1 cellular context compared by ENCODE assay signal in the genomic region with DNA sequence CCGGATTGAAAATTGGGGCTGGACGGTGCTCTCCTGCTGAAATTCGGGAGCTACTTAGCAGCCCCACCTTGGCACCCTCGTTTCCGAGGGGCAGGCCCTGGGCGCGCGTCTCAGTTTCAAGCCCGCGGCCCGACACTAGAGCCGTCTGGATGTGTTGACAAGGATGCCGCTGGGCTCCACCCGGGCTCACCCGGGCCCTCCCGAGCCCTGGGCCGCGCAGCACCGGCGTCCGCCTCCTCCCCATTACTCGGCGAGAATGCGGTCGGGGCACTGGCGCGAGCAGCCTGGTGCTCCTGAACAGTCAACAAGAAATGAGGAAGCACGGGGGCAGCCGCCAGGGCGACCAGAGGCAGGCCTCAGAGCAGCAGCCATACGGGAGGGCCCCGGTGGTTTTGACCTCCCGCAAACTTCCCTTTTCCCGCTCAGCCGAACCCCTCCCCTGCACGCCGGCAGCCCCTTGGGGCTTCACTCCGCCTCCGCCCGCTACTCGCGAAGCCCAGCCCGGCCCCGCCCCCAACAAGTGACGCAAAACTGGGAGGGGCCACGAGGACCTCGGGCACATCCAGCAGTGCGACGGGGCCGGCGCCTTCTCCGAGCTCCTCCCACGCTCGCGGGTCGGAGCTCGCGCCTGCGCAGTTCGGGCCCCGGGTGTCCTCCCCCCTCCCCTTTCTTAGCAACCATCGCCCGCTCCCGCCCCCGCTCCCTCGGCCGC.
TF ChIP-seq lines count a peak whose summit lies in the region.

No MANE protein-coding gene starts in this region.

TF ChIP-seq in HepG2, 621 proteins besides CTCF, POLR2A, EP300 and RAD21 (continued from another document and continues in another):
- TF ChIP-seq, protein P1, sequence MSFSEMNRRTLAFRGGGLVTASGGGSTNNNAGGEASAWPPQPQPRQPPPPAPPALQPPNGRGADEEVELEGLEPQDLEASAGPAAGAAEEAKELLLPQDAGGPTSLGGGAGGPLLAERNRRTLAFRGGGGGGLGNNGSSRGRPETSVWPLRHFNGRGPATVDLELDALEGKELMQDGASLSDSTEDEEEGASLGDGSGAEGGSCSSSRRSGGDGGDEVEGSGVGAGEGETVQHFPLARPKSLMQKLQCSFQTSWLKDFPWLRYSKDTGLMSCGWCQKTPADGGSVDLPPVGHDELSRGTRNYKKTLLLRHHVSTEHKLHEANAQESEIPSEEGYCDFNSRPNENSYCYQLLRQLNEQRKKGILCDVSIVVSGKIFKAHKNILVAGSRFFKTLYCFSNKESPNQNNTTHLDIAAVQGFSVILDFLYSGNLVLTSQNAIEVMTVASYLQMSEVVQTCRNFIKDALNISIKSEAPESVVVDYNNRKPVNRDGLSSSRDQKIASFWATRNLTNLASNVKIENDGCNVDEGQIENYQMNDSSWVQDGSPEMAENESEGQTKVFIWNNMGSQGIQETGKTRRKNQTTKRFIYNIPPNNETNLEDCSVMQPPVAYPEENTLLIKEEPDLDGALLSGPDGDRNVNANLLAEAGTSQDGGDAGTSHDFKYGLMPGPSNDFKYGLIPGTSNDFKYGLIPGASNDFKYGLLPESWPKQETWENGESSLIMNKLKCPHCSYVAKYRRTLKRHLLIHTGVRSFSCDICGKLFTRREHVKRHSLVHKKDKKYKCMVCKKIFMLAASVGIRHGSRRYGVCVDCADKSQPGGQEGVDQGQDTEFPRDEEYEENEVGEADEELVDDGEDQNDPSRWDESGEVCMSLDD (CRISPR knock-in tag; IDR thresholded peaks at IDR 0.05; ENCODE audit: borderline replicate concordance): no peak
- TF ChIP-seq ZNF484 (CRISPR knock-in tag; IDR thresholded peaks at IDR 0.05; ENCODE audit: borderline replicate concordance, low read depth) (no peak), GTF2F1 (IDR thresholded peaks at IDR 0.05; ENCODE audit: low read length) (no peak), GPN1 (CRISPR knock-in tag; IDR thresholded peaks at IDR 0.05; ENCODE audit: borderline replicate concordance) (no peak), ZNF564 (CRISPR knock-in tag; IDR thresholded peaks at IDR 0.05) (peak; percentile 79; the same call in 1 of the 2 replicates), ZNF660 (CRISPR knock-in tag; IDR thresholded peaks at IDR 0.05; ENCODE audit: borderline replicate concordance, low read depth) (no peak), ZNF256 (CRISPR knock-in tag; conservative IDR thresholded peaks at IDR 0.05) (0 out of 2 replicates have a peak, but pooled peaks have one; percentile 44), ZFP37 (CRISPR knock-in tag; IDR thresholded peaks at IDR 0.05; ENCODE audit: borderline replicate concordance) (0 out of 2 replicates have a peak, but pooled peaks have one; percentile 36), ZNF383 (CRISPR knock-in tag; IDR thresholded peaks at IDR 0.05; ENCODE audit: borderline replicate concordance) (0 out of 2 replicates have a peak, but pooled peaks have one; percentile 37), ASH2L (IDR thresholded peaks at IDR 0.05; ENCODE audit: insufficient read length, low read depth, low read length) (peak; percentile 77), CENPX (CRISPR knock-in tag; IDR thresholded peaks at IDR 0.05) (no peak), ZNF883 (CRISPR knock-in tag; IDR thresholded peaks at IDR 0.05; ENCODE audit: not compliant biosample characterization) (no peak), NFKB2 (CRISPR knock-in tag; IDR thresholded peaks at IDR 0.05; ENCODE audit: borderline replicate concordance) (peak; percentile 94; the same call in 1 of the 2 replicates), ZNF235 (CRISPR knock-in tag; IDR thresholded peaks at IDR 0.05; ENCODE audit: borderline replicate concordance) (no peak), MED1 (CRISPR knock-in tag; IDR thresholded peaks at IDR 0.05) (peak; percentile 67; the same call in 1 of the 2 replicates), ZNF615 (CRISPR knock-in tag; IDR thresholded peaks at IDR 0.05; ENCODE audit: borderline replicate concordance) (peak; percentile 25; the same call in 1 of the 2 replicates), KLF16 (CRISPR knock-in tag; IDR thresholded peaks at IDR 0.05) (peak in 1 of 2 experiments; percentile 97; a peak in 2 of 4 replicates), ZNF343 (CRISPR knock-in tag; IDR thresholded peaks at IDR 0.05) (no peak; the same call in 1 of the 2 replicates), KDM6A (CRISPR knock-in tag; IDR thresholded peaks at IDR 0.05; ENCODE audit: low read depth) (no peak), YY1 (IDR thresholded peaks at IDR 0.05; ENCODE audit: insufficient read depth, insufficient replicate concordance, low read depth, low read length) (peak; percentile 61), ARNT (IDR thresholded peaks at IDR 0.05) (no peak), ZNF790 (CRISPR knock-in tag; IDR thresholded peaks at IDR 0.05; ENCODE audit: borderline replicate concordance) (no peak; the same call in 1 of the 2 replicates), BRD4 (CRISPR knock-in tag; IDR thresholded peaks at IDR 0.05) (peak; percentile 9; the same call in 1 of the 2 replicates), EEA1 (CRISPR knock-in tag; IDR thresholded peaks at IDR 0.05; ENCODE audit: borderline replicate concordance) (peak; percentile 70; the same call in 1 of the 2 replicates), FOXA3 (CRISPR knock-in tag; IDR thresholded peaks at IDR 0.05) (peak; percentile 65), RBFOX2 (IDR thresholded peaks at IDR 0.05; ENCODE audit: low read depth, low read length) (peak; percentile 94)
- TF ChIP-seq, protein P2, sequence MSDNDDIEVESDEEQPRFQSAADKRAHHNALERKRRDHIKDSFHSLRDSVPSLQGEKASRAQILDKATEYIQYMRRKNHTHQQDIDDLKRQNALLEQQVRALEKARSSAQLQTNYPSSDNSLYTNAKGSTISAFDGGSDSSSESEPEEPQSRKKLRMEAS (IDR thresholded peaks at IDR 0.05): peak; percentile 83
- TF ChIP-seq, protein P3, sequence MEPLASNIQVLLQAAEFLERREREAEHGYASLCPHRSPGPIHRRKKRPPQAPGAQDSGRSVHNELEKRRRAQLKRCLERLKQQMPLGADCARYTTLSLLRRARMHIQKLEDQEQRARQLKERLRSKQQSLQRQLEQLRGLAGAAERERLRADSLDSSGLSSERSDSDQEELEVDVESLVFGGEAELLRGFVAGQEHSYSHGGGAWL (CRISPR knock-in tag; IDR thresholded peaks at IDR 0.05): peak; percentile 73
- TF ChIP-seq, protein P4, sequence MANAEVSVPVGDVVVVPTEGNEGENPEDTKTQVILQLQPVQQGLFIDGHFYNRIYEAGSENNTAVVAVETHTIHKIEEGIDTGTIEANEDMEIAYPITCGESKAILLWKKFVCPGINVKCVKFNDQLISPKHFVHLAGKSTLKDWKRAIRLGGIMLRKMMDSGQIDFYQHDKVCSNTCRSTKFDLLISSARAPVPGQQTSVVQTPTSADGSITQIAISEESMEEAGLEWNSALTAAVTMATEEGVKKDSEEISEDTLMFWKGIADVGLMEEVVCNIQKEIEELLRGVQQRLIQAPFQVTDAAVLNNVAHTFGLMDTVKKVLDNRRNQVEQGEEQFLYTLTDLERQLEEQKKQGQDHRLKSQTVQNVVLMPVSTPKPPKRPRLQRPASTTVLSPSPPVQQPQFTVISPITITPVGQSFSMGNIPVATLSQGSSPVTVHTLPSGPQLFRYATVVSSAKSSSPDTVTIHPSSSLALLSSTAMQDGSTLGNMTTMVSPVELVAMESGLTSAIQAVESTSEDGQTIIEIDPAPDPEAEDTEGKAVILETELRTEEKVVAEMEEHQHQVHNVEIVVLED (CRISPR knock-in tag; IDR thresholded peaks at IDR 0.05; ENCODE audit: borderline replicate concordance): peak; percentile 28; the same call in 1 of the 2 replicates
- TF ChIP-seq, protein P5, sequence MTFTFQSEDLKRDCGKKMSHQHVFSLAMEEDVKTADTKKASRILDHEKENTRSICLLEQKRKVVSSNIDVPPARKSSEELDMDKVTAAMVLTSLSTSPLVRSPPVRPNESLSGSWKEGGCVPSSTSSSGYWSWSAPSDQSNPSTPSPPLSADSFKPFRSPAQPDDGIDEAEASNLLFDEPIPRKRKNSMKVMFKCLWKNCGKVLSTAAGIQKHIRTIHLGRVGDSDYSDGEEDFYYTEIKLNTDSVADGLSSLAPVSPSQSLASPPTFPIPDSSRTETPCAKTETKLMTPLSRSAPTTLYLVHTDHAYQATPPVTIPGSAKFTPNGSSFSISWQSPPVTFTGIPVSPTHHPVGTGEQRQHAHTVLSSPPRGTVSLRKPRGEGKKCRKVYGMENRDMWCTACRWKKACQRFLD (CRISPR knock-in tag; IDR thresholded peaks at IDR 0.05; ENCODE audit: borderline replicate concordance): peak; percentile 88
- TF ChIP-seq, protein P6, sequence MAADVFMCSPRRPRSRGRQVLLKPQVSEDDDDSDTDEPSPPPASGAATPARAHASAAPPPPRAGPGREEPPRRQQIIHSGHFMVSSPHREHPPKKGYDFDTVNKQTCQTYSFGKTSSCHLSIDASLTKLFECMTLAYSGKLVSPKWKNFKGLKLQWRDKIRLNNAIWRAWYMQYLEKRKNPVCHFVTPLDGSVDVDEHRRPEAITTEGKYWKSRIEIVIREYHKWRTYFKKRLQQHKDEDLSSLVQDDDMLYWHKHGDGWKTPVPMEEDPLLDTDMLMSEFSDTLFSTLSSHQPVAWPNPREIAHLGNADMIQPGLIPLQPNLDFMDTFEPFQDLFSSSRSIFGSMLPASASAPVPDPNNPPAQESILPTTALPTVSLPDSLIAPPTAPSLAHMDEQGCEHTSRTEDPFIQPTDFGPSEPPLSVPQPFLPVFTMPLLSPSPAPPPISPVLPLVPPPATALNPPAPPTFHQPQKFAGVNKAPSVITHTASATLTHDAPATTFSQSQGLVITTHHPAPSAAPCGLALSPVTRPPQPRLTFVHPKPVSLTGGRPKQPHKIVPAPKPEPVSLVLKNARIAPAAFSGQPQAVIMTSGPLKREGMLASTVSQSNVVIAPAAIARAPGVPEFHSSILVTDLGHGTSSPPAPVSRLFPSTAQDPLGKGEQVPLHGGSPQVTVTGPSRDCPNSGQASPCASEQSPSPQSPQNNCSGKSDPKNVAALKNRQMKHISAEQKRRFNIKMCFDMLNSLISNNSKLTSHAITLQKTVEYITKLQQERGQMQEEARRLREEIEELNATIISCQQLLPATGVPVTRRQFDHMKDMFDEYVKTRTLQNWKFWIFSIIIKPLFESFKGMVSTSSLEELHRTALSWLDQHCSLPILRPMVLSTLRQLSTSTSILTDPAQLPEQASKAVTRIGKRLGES (CRISPR knock-in tag; IDR thresholded peaks at IDR 0.05; ENCODE audit: borderline replicate concordance): no peak
- TF ChIP-seq, protein P7, sequence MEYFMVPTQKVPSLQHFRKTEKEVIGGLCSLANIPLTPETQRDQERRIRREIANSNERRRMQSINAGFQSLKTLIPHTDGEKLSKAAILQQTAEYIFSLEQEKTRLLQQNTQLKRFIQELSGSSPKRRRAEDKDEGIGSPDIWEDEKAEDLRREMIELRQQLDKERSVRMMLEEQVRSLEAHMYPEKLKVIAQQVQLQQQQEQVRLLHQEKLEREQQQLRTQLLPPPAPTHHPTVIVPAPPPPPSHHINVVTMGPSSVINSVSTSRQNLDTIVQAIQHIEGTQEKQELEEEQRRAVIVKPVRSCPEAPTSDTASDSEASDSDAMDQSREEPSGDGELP (IDR thresholded peaks at IDR 0.05; ENCODE audit: borderline replicate concordance, low read depth): peak; percentile 46; the same call in 1 of the 2 replicates
- TF ChIP-seq, protein P8, sequence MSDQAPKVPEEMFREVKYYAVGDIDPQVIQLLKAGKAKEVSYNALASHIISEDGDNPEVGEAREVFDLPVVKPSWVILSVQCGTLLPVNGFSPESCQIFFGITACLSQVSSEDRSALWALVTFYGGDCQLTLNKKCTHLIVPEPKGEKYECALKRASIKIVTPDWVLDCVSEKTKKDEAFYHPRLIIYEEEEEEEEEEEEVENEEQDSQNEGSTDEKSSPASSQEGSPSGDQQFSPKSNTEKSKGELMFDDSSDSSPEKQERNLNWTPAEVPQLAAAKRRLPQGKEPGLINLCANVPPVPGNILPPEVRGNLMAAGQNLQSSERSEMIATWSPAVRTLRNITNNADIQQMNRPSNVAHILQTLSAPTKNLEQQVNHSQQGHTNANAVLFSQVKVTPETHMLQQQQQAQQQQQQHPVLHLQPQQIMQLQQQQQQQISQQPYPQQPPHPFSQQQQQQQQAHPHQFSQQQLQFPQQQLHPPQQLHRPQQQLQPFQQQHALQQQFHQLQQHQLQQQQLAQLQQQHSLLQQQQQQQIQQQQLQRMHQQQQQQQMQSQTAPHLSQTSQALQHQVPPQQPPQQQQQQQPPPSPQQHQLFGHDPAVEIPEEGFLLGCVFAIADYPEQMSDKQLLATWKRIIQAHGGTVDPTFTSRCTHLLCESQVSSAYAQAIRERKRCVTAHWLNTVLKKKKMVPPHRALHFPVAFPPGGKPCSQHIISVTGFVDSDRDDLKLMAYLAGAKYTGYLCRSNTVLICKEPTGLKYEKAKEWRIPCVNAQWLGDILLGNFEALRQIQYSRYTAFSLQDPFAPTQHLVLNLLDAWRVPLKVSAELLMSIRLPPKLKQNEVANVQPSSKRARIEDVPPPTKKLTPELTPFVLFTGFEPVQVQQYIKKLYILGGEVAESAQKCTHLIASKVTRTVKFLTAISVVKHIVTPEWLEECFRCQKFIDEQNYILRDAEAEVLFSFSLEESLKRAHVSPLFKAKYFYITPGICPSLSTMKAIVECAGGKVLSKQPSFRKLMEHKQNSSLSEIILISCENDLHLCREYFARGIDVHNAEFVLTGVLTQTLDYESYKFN (CRISPR knock-in tag; conservative IDR thresholded peaks at IDR 0.05): peak; percentile 66
- TF ChIP-seq, protein P9, sequence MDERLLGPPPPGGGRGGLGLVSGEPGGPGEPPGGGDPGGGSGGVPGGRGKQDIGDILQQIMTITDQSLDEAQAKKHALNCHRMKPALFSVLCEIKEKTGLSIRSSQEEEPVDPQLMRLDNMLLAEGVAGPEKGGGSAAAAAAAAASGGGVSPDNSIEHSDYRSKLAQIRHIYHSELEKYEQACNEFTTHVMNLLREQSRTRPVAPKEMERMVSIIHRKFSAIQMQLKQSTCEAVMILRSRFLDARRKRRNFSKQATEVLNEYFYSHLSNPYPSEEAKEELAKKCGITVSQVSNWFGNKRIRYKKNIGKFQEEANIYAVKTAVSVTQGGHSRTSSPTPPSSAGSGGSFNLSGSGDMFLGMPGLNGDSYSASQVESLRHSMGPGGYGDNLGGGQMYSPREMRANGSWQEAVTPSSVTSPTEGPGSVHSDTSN (CRISPR knock-in tag; IDR thresholded peaks at IDR 0.05): no peak
- TF ChIP-seq, protein P10, sequence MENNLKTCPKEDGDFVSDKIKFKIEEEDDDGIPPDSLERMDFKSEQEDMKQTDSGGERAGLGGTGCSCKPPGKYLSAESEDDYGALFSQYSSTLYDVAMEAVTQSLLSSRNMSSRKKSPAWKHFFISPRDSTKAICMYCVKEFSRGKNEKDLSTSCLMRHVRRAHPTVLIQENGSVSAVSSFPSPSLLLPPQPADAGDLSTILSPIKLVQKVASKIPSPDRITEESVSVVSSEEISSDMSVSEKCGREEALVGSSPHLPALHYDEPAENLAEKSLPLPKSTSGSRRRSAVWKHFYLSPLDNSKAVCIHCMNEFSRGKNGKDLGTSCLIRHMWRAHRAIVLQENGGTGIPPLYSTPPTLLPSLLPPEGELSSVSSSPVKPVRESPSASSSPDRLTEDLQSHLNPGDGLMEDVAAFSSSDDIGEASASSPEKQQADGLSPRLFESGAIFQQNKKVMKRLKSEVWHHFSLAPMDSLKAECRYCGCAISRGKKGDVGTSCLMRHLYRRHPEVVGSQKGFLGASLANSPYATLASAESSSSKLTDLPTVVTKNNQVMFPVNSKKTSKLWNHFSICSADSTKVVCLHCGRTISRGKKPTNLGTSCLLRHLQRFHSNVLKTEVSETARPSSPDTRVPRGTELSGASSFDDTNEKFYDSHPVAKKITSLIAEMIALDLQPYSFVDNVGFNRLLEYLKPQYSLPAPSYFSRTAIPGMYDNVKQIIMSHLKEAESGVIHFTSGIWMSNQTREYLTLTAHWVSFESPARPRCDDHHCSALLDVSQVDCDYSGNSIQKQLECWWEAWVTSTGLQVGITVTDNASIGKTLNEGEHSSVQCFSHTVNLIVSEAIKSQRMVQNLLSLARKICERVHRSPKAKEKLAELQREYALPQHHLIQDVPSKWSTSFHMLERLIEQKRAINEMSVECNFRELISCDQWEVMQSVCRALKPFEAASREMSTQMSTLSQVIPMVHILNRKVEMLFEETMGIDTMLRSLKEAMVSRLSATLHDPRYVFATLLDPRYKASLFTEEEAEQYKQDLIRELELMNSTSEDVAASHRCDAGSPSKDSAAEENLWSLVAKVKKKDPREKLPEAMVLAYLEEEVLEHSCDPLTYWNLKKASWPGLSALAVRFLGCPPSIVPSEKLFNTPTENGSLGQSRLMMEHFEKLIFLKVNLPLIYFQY (CRISPR knock-in tag; IDR thresholded peaks at IDR 0.05; ENCODE audit: borderline replicate concordance): peak; percentile 87; the same call in 1 of the 2 replicates
